In the genomic region with DNA sequence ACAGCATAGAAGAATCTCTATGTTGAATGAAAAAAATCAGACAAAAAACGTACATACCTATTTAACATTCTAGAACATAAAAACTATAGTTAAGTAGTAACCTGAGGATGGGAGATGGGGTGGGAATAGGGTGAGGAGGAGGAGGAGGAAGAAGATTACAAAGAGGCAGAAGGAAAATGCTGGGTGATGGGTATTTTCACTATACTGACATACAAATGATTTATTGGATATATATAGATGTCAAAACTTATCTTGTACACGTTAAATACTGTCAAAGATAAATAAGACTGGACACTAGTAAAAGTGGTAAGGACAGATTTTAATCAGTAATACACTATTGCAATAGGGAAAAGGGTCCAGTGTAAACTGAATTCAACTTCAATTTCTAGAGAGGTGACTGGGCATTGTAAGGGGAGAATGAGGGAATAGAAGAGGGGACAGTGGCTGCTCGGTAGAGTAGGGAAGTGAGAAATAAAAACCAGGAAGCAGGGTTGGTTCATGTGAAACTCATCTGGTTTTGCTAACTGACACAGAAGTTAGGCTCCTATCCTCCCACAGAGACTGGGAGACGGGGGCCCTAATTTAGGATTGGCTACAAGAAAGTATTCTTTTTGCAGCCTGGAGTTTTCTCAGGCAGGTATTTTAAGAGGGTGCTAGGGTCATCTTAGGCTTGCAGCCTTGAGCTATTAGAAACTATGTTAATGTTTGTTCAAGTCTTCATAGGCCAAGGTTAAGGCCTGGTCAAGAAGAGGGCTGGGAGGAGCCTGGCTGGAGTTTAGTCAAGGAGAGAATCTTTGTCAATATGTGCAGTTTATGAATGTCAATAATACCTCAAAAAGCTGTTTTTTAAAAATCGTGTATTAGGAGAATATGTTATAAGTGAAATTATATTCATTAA, we compare ENCODE assay signal across 17 cellular contexts. TPM values are rescaled to one million over a fixed set of nuclear protein-coding genes. Genes with fewer than 3 reads are reported as not detected.
DNase-seq lines count a peak whose midpoint lies in the region; ATAC-seq, FAIRE-seq and TF ChIP-seq lines count a peak whose summit lies in the region.
"Had no signal": no experiment of that assay in that cellular context is flagged by ENCODE, and none has a peak within 500 bp of the region (broad histone marks: within the 10 kb centered on the region; RNA-seq: fewer than 3 reads in every experiment).

No MANE protein-coding gene starts in this region.

- TF ChIP-seq CTCF in K562 (IDR thresholded peaks at IDR 0.05 in 2 of 3, conservative IDR thresholded peaks at IDR 0.05 in 1 of 3; ENCODE audit: insufficient read depth in 2 of 3, low read depth in 1 of 3, low read length in 3 of 3): no peak

- H3K36me3 ChIP-seq in GM23248 (ENCODE audit: low read depth) (no peaks in the 10 kb centered on the region), K562 (ENCODE audit: control insufficient read depth, insufficient read depth, low read length) (no peaks in the 10 kb centered on the region)
- H3K36me3 ChIP-seq: SJCRH30 had no signal

- intact Hi-C loops in K562 (cut with micrococcal nuclease): no loop called here
- intact Hi-C loops in head of caudate nucleus (cut with DNase I): no loop called here

- in situ Hi-C loops in GM23248 (cut with MboI) (loop anchor here (10.0 kb wide), 1 partner anchor 329 kb away; no protein-coding TSS in a partner anchor), K562 (cut with MboI) (no loop called here)

- H3K79me2 ChIP-seq in GM23248 (ENCODE audit: insufficient read depth) (no peaks in the 10 kb centered on the region), K562 (ENCODE audit: control insufficient read depth, insufficient read depth, low read length) (no peaks in the 10 kb centered on the region)

- TF ChIP-seq RAD21 in K562 (CRISPR knock-in tag; conservative IDR thresholded peaks at IDR 0.05 in 1 of 2, IDR thresholded peaks at IDR 0.05 in 1 of 2): no peak

- H2AFZ ChIP-seq in GM23248 (no peak overlapping the region), K562 (ENCODE audit: low read depth, low read length) (peak overlapping the region; percentile 7; the same call in 1 of the 2 replicates)

- no peaks in the 10 kb centered on the region for H3K27me3 ChIP-seq in GM23248 (replicated peaks; ENCODE audit: insufficient read depth)
- no peaks in the 10 kb centered on the region for H3K27me3 ChIP-seq in K562 (ENCODE audit: control insufficient read depth in 2 of 2, insufficient read depth in 2 of 2, low read length in 2 of 2)
- H3K27me3 ChIP-seq: SJCRH30 had no signal

- peaks cover 51% of the 10 kb centered on the region for H3K4me1 ChIP-seq in GM23248 (ENCODE audit: insufficient read depth)
- H3K4me1 ChIP-seq in K562 (replicated peaks in 1 of 2; ENCODE audit: control insufficient read depth in 2 of 2, insufficient read depth in 2 of 2, low read length in 2 of 2): peaks cover 3 to 10% of the 10 kb centered on the region in 2 experiments; a peak in 2 of 5 replicates

- H4K20me1 ChIP-seq in GM23248 (ENCODE audit: insufficient read depth) (no peaks in the 10 kb centered on the region), K562 (replicated peaks; ENCODE audit: control insufficient read depth, insufficient read depth, low read length) (no peaks in the 10 kb centered on the region)

- H3K4me2 ChIP-seq in GM23248 (ENCODE audit: unreplicated experiment) (peak overlapping the region; percentile 57), K562 (ENCODE audit: insufficient read depth, low read length) (no peak overlapping the region)

- H3K9me1 ChIP-seq in K562 (ENCODE audit: control insufficient read depth, insufficient read depth, low read length): no peaks in the 10 kb centered on the region

- H3K27ac ChIP-seq in GM23248 (0 out of 2 replicates have a peak overlapping the region, but pooled peaks have one; percentile 66), K562 (ENCODE audit: extremely low read depth, low read depth, low read length) (no peak overlapping the region)
- H3K27ac ChIP-seq: epithelial cell of prostate, SJCRH30 had no signal

- H3K4me3 ChIP-seq in GM23248 (no peak overlapping the region), K562 (no peak overlapping the region)
- H3K4me3 ChIP-seq: SJCRH30 had no signal

- FAIRE-seq in K562 (lab: Jason Lieb, UNC): no peak
- FAIRE-seq: A204.1 had no signal

- DNase-seq in Ammon's horn (ENCODE audit: low spot score): peak; percentile 30
- DNase-seq in GM23248: no peak
- peak; percentile 17 for DNase-seq in NOMO-1 treated with dmso at 0.1 percent for 144 hours (lab: John Stamatoyannopoulos, UW; ENCODE audit: unreplicated experiment)
- DNase-seq in K562 (ENCODE audit: extremely low read depth in 1 of 4, low spot score in 3 of 4): no peak
- no peak for DNase-seq in AG20443 (ENCODE audit: low spot score)
- DNase-seq in head of caudate nucleus: no peak
- no peak for DNase-seq in NCI-H345 (lab: John Stamatoyannopoulos, UW)
- DNase-seq in SK-N-DZ (ENCODE audit: low spot score): no peak
- DNase-seq: activated CD8-positive, alpha-beta memory T cell treated with anti-CD3 and anti-CD28 coated beads, Interleukin-2, amount 10 ng/mL, durations not matched to agents 7 days and 5 days; activated effector memory CD4-positive, alpha-beta T cell treated with anti-CD3 and anti-CD28 coated beads, Interleukin-2, amount 50 U/mL, for 16 hours; CD4-positive, alpha-beta T cell; foreskin melanocyte; midbrain; SJCRH30; T-helper 9 cell had no signal

- no peak overlapping the region for H3K9ac ChIP-seq in GM23248
- H3K9ac ChIP-seq in K562 (ENCODE audit: insufficient read depth in 1 of 2, low read depth in 2 of 2, low read length in 2 of 2): no peak overlapping the region

- BruUV-seq in K562 (replicated peaks; lab: Mats Ljungman, UMichigan): no TSS peak

- no peak; the same call in none of the 3 replicates for ATAC-seq in K562
- ATAC-seq: activated CD8-positive, alpha-beta memory T cell treated with anti-CD3 and anti-CD28 coated beads, Interleukin-2, amount 10 ng/mL, durations not matched to agents 7 days and 5 days had no signal

- no peak for TF ChIP-seq POLR2A in K562 (conservative IDR thresholded peaks at IDR 0.05)

- 70 to 81% methylated on average over 5 of the region's 5 CpGs for WGBS in GM23248 (ENCODE audit: low coverage in 1 of 2, low lambda C conversion rate in 2 of 2, missing lambda C conversion rate in 2 of 2), 2 experiments
- 25% methylated on average over 5 of the region's 5 CpGs for whole genome bisulfite sequencing in K562 (ENCODE audit: insufficient coverage, low coverage, missing lambda C conversion rate)

- H3K9me2 ChIP-seq in GM23248 (ENCODE audit: insufficient read depth): no peaks in the 10 kb centered on the region

- H3F3A ChIP-seq in GM23248 (ENCODE audit: insufficient read depth): peaks cover 29% of the 10 kb centered on the region

- TF ChIP-seq EP300 in K562 (IDR thresholded peaks at IDR 0.05; ENCODE audit: low read length): no peak

- POLR2A ChIA-PET in K562 (lab: Yijun Ruan, JAX): interaction anchor here (1.7 kb wide), 1 partner anchor 15 kb away, joined by 7 read pairs; a partner anchor contains a TSS

- CTCF ChIA-PET in K562 (lab: Yijun Ruan, JAX; ENCODE audit: low intra/inter-chr PET ratio): no interaction called here

- no peaks in the 10 kb centered on the region for H3K9me3 ChIP-seq in GM23248 (ENCODE audit: low read depth)
- H3K9me3 ChIP-seq in K562 (replicated peaks; ENCODE audit: control insufficient read depth, insufficient read depth, low read depth, low read length): no peaks in the 10 kb centered on the region
- H3K9me3 ChIP-seq: SJCRH30 had no signal

RNA-seq across cellular contexts. Expression of a gene that starts 15.0 kb away (rescaled TPM):
- total RNA-seq in GM23248 (2014; rRNA removed; shearing (Covaris generic)): 2.8 and 3.7 TPM in 2 replicates
- polyA plus RNA-seq in GM23248 (2016; fragmentation: Nextera tagmentation; extraction: Ambion mirVana): 9.1 and 10.5 TPM in 2 replicates
- 8.6 and 14.3 TPM in 2 replicates for total RNA-seq in K562 (2011; cell fraction: chromatin; rRNA removed; ENCODE audit: low replicate concordance)
- total RNA-seq in K562 (2011; cell fraction: nucleolus; rRNA removed): 7.0 and 8.2 TPM in 2 replicates
- 12.8 and 14.5 TPM in 2 replicates for total RNA-seq in K562 (2011; cell fraction: nucleoplasm; rRNA removed)
- 8.7 and 10.7 TPM in 2 replicates for total RNA-seq in K562 (2014; rRNA removed)
- 3.3 and 3.7 TPM in 2 replicates for total RNA-seq in K562 (2014; rRNA removed; fragmentation: Illumina TruSeq; extraction: Trizol)
- 4.0 and 5.7 TPM in 2 replicates for total RNA-seq in K562 (2015; rRNA removed; fragmentation: Illumina TruSeq; extraction: Trizol)
- total RNA-seq in K562 (2021): 10.4 and 12.9 TPM in 2 replicates
- polyA plus RNA-seq in K562 (2011; rRNA removed): 3.3 and 4.3 TPM in 2 replicates
- polyA plus RNA-seq in K562 (2011; cell fraction: cytosol; rRNA removed): 4.1 and 8.9 TPM in 2 replicates
- polyA plus RNA-seq in K562 (2011; cell fraction: nucleus; rRNA removed): 7.1 and 8.8 TPM in 2 replicates
- polyA plus RNA-seq in K562 (2012): 5.1 and 5.6 TPM in 2 replicates
- polyA plus RNA-seq in K562 (2014; fragmentation: Illumina TruSeq; extraction: Trizol): 1.6 and 1.9 TPM in 2 replicates
- 1 to 10 TPM; 1.8 to 2.7 TPM for polyA plus RNA-seq in K562 (2014; fragmentation: Nextera tagmentation; extraction: Ambion mirVana)
- 7.6 and 10.5 TPM in 2 replicates for polyA plus RNA-seq in K562 (2014; rRNA removed)
- polyA minus RNA-seq in K562 (2011; rRNA and poly(A)+ RNA removed): 3.5 and 7.9 TPM in 2 replicates
- 1.5 and 3.6 TPM in 2 replicates for polyA minus RNA-seq in K562 (2011; cell fraction: cytosol; rRNA and poly(A)+ RNA removed)
- polyA minus RNA-seq in K562 (2011; cell fraction: nucleus; rRNA and poly(A)+ RNA removed): 16.2 and 35.0 TPM in 2 replicates
- 7.4 and 8.7 TPM in 2 replicates for polyA plus RNA-seq in SK-N-DZ (2014; cell fraction: cytosol; rRNA removed)
- polyA plus RNA-seq in SK-N-DZ (2014; cell fraction: nucleus; rRNA removed): 9.1 and 11.1 TPM in 2 replicates

RNA-seq across cellular contexts. Expression of a gene that starts 36.6 kb away (rescaled TPM):
- total RNA-seq in GM23248 (2014; rRNA removed; shearing (Covaris generic)): 2.8 and 2.9 TPM in 2 replicates
- polyA plus RNA-seq in GM23248 (2016; fragmentation: Nextera tagmentation; extraction: Ambion mirVana) (15.0 and 15.6 TPM in 2 replicates), K562 (2011; rRNA removed) (3.9 and 5.0 TPM in 2 replicates), K562 (2014; fragmentation: Illumina TruSeq; extraction: Trizol) (13.9 and 14.3 TPM in 2 replicates), K562 (2014; fragmentation: Nextera tagmentation; extraction: Ambion mirVana) (1 to 10 TPM in 1 of 2 experiments, under 1 TPM in 1; 0.41 to 1.6 TPM), K562 (2014; rRNA removed) (5.3 and 8.0 TPM in 2 replicates)
- total RNA-seq in K562 (2011; cell fraction: chromatin; rRNA removed; ENCODE audit: low replicate concordance): 36.3 and 45.3 TPM in 2 replicates
- total RNA-seq in K562 (2011; cell fraction: nucleolus; rRNA removed): 14.8 and 15.3 TPM in 2 replicates
- 30.1 and 40.2 TPM in 2 replicates for total RNA-seq in K562 (2011; cell fraction: nucleoplasm; rRNA removed)
- total RNA-seq in K562 (2014; rRNA removed) (7.3 and 7.4 TPM in 2 replicates), K562 (2014; rRNA removed; fragmentation: Illumina TruSeq; extraction: Trizol) (6.7 and 8.3 TPM in 2 replicates), K562 (2015; rRNA removed; fragmentation: Illumina TruSeq; extraction: Trizol) (7.5 and 8.3 TPM in 2 replicates), K562 (2021) (16.5 and 17.6 TPM in 2 replicates)
- 2.7 and 3.3 TPM in 2 replicates for polyA plus RNA-seq in K562 (2011; cell fraction: cytosol; rRNA removed)
- polyA plus RNA-seq in K562 (2011; cell fraction: nucleus; rRNA removed): 14.3 and 14.7 TPM in 2 replicates
- polyA plus RNA-seq in K562 (2012): 15.5 and 32.5 TPM in 2 replicates
- 8.8 and 10.8 TPM in 2 replicates for polyA minus RNA-seq in K562 (2011; rRNA and poly(A)+ RNA removed)
- 12.1 and 12.4 TPM in 2 replicates for polyA minus RNA-seq in K562 (2011; cell fraction: cytosol; rRNA and poly(A)+ RNA removed)
- polyA minus RNA-seq in K562 (2011; cell fraction: nucleus; rRNA and poly(A)+ RNA removed): 17.4 and 22.1 TPM in 2 replicates
- 8.7 and 10.4 TPM in 2 replicates for polyA plus RNA-seq in SK-N-DZ (2014; cell fraction: cytosol; rRNA removed)
- 5.2 and 10.9 TPM in 2 replicates for polyA plus RNA-seq in SK-N-DZ (2014; cell fraction: nucleus; rRNA removed)

Comparison
In these comparisons a context has a peak if more than half of its experiments do, and no peak if none do; other contexts are left out.
1. DNase-seq: peak in Ammon's horn (single experiment) and NOMO-1 treated with dmso at 0.1 percent for 144 hours (single experiment); none in GM23248 (single experiment), K562 (0 of 4), AG20443 (single experiment), head of caudate nucleus (0 of 42), NCI-H345 (single experiment) and SK-N-DZ (single experiment).